Comparison of ENCODE assay signal across 14 cellular contexts in the genomic region with DNA sequence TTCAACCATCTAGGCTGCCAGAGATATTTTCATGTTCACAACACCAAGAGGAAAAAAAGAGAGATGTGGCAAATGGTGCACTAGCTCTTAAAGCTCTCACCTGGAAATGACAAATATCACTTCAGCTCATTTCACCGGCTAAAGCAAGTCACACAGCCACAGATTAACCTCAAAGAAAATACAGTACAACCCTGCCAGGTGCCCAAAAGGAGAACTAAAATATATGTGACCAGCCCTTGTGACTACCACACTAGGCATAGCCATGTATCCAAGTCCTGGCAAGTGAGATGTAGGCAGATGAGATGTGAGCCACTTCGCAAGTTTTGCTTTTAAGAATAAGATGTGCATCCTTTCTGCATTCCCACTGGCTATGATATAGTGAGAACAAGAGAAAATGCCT. TPM values are rescaled to one million over a fixed set of nuclear protein-coding genes. Genes with fewer than 3 reads are reported as not detected.
DNase-seq lines count a peak whose midpoint lies in the region; ATAC-seq and TF ChIP-seq lines count a peak whose summit lies in the region.
"Had no signal": no experiment of that assay in that cellular context is flagged by ENCODE, and none has a peak within 500 bp of the region (broad histone marks: within the 10 kb centered on the region; RNA-seq: fewer than 3 reads in every experiment).

No MANE protein-coding gene starts in this region.

- peaks cover 8% of the 10 kb centered on the region for H4K20me1 ChIP-seq in GM23338 (replicated peaks; ENCODE audit: insufficient read depth)

- H3K9me3 Mint-ChIP-seq in CD4-positive, CD25-positive, alpha-beta regulatory T cell = no peaks in the 10 kb centered on the region
- H3K9me3 Mint-ChIP-seq in GM23338 (no peaks in the 10 kb centered on the region), activated B cell treated with CpG ODN at 0.5 μM for 24 hours (no peaks in the 10 kb centered on the region)
- no peaks in the 10 kb centered on the region for H3K9me3 Mint-ChIP-seq in naive thymus-derived CD4-positive, alpha-beta T cell
- H3K9me3 Mint-ChIP-seq in activated CD4-positive, alpha-beta T cell treated with anti-CD3 and anti-CD28 coated beads for 36 hours (ENCODE audit: low read depth) = no peaks in the 10 kb centered on the region
- H3K9me3 Mint-ChIP-seq: CD4-positive, alpha-beta memory T cell had no signal

- no peaks in the 10 kb centered on the region for H3K4me1 ChIP-seq in CD4-positive, CD25-positive, alpha-beta regulatory T cell (ENCODE audit: control insufficient read depth, insufficient read depth, low read length, poor library complexity, severe bottlenecking)
- H3K4me1 ChIP-seq in GM23338 (ENCODE audit: insufficient read depth) = no peaks in the 10 kb centered on the region
- H3K4me1 ChIP-seq in naive thymus-derived CD4-positive, alpha-beta T cell (ENCODE audit: control insufficient read depth in 2 of 2, insufficient read depth in 2 of 2, low read length in 2 of 2) = peaks cover 0 to 3% of the 10 kb centered on the region in 2 donors

- H3K9me2 ChIP-seq in GM23338 (ENCODE audit: insufficient read depth) = no peaks in the 10 kb centered on the region

- TF ChIP-seq CTCF in GM23338 (conservative IDR thresholded peaks at IDR 0.05; ENCODE audit: low read depth in 2 of 2) = no peak
- no peak for TF ChIP-seq CTCF in activated B cell treated with CpG ODN at 0.5 μM for 24 hours (IDR thresholded peaks at IDR 0.05)

- intact Hi-C loops in activated B cell treated with CpG ODN at 0.5 μM for 24 hours (cut with micrococcal nuclease) = loop anchor here (2.0 kb wide), 1 partner anchor 14 kb away; no protein-coding TSS in a partner anchor
- intact Hi-C loops in naive thymus-derived CD4-positive, alpha-beta T cell (cut with micrococcal nuclease) = no loop called here
- intact Hi-C loops in activated CD4-positive, alpha-beta T cell treated with anti-CD3 and anti-CD28 coated beads for 36 hours (cut with DNase I, micrococcal nuclease) = no loop called here

- no peaks in the 10 kb centered on the region for H3K9me3 ChIP-seq in CD4-positive, CD25-positive, alpha-beta regulatory T cell (ENCODE audit: control insufficient read depth in 2 of 2, low read length in 2 of 2)
- H3K9me3 ChIP-seq in naive thymus-derived CD4-positive, alpha-beta T cell (ENCODE audit: control insufficient read depth in 2 of 3, low read length in 3 of 3) = no peaks in the 10 kb centered on the region

- H3K4me3 Mint-ChIP-seq in CD4-positive, CD25-positive, alpha-beta regulatory T cell = no peak overlapping the region
- no peak overlapping the region for H3K4me3 Mint-ChIP-seq in GM23338
- H3K4me3 Mint-ChIP-seq in activated B cell treated with CpG ODN at 0.5 μM for 24 hours = no peak overlapping the region
- H3K4me3 Mint-ChIP-seq in naive thymus-derived CD4-positive, alpha-beta T cell = no peak overlapping the region
- no peak overlapping the region for H3K4me3 Mint-ChIP-seq in activated CD4-positive, alpha-beta T cell treated with anti-CD3 and anti-CD28 coated beads for 36 hours
- H3K4me3 Mint-ChIP-seq: CD4-positive, alpha-beta memory T cell had no signal

- H3K4me2 ChIP-seq in GM23338 = no peak overlapping the region

- CTCF ChIA-PET in activated B cell treated with CpG ODN at 0.5 μM for 24 hours (lab: Charles Lee) = interaction anchor here (0.9 to 1.0 kb wide), 2 partner anchors 10 to 22 kb away, joined by 3 read pairs; no protein-coding TSS in a partner anchor
- CTCF ChIA-PET in naive thymus-derived CD4-positive, alpha-beta T cell (lab: Charles Lee) = interaction anchor here (1.0 kb wide), 1 partner anchor 89 kb away, joined by 3 read pairs; no protein-coding TSS in a partner anchor
- CTCF ChIA-PET in activated CD4-positive, alpha-beta T cell treated with anti-CD3 and anti-CD28 coated beads for 36 hours (lab: Charles Lee) = interaction anchor here (0.8 to 1.0 kb wide), 3 partner anchors 15 to 87 kb away, joined by 3 to 4 read pairs (median 4); no protein-coding TSS in a partner anchor

- no peaks in the 10 kb centered on the region for H3K36me3 ChIP-seq in CD4-positive, CD25-positive, alpha-beta regulatory T cell (ENCODE audit: control insufficient read depth, insufficient read depth, low read length)
- no peaks in the 10 kb centered on the region for H3K36me3 ChIP-seq in GM23338 (ENCODE audit: insufficient read depth)
- H3K36me3 ChIP-seq in naive thymus-derived CD4-positive, alpha-beta T cell (ENCODE audit: control insufficient read depth in 2 of 3, insufficient read depth in 3 of 3, low read length in 3 of 3) = no peaks in the 10 kb centered on the region

- H3K27me3 ChIP-seq in CD4-positive, CD25-positive, alpha-beta regulatory T cell (ENCODE audit: control insufficient read depth, insufficient read depth, low read length) = no peaks in the 10 kb centered on the region
- H3K27me3 ChIP-seq in GM23338 (ENCODE audit: insufficient read depth) = no peaks in the 10 kb centered on the region
- H3K27me3 ChIP-seq in naive thymus-derived CD4-positive, alpha-beta T cell (ENCODE audit: control insufficient read depth in 2 of 2, insufficient read depth in 2 of 2, low read length in 2 of 2) = no peaks in the 10 kb centered on the region

- H3F3A ChIP-seq in GM23338 (replicated peaks; ENCODE audit: low read depth) = no peaks in the 10 kb centered on the region

- no peak overlapping the region for H3K4me3 ChIP-seq in CD4-positive, CD25-positive, alpha-beta regulatory T cell (ENCODE audit: low read depth, low read length)
- no peak overlapping the region for H3K4me3 ChIP-seq in GM23338
- no peak overlapping the region for H3K4me3 ChIP-seq in naive thymus-derived CD4-positive, alpha-beta T cell (ENCODE audit: low read length)

- peaks cover 65% of the 10 kb centered on the region for H3K79me2 ChIP-seq in GM23338 (replicated peaks; ENCODE audit: insufficient read depth)

- POLR2A ChIA-PET in activated B cell treated with CpG ODN at 0.5 μM for 24 hours (lab: Charles Lee) = no interaction called here
- POLR2A ChIA-PET in naive thymus-derived CD4-positive, alpha-beta T cell (lab: Charles Lee) = interaction anchor here (0.9 to 1.2 kb wide), 3 partner anchors 38 to 642 kb away, joined by 3 read pairs; a partner anchor contains a TSS
- POLR2A ChIA-PET in activated CD4-positive, alpha-beta T cell treated with anti-CD3 and anti-CD28 coated beads for 36 hours (lab: Charles Lee) = interaction anchor here (0.6 kb wide), 1 partner anchor 24 kb away, joined by 5 read pairs; no protein-coding TSS in a partner anchor

- peak overlapping the region in 2 of 3 donors; percentile 24 to 79 for H3K27ac Mint-ChIP-seq in CD4-positive, CD25-positive, alpha-beta regulatory T cell
- H3K27ac Mint-ChIP-seq in GM23338 (peak overlapping the region; percentile 3; the same call in 1 of the 2 replicates), activated B cell treated with CpG ODN at 0.5 μM for 24 hours (peak overlapping the region; percentile 72)
- peak overlapping the region in 7 of 9 donors; percentile 4 to 76 (median 32) for H3K27ac Mint-ChIP-seq in naive thymus-derived CD4-positive, alpha-beta T cell
- no peak overlapping the region for H3K27ac Mint-ChIP-seq in activated CD4-positive, alpha-beta T cell treated with anti-CD3 and anti-CD28 coated beads for 36 hours

- no peak overlapping the region for H2AFZ ChIP-seq in GM23338

- no peaks in the 10 kb centered on the region for H3K27me3 Mint-ChIP-seq in CD4-positive, CD25-positive, alpha-beta regulatory T cell
- H3K27me3 Mint-ChIP-seq in GM23338 (ENCODE audit: insufficient read depth, low read depth, poor library complexity) (peaks cover 2% of the 10 kb centered on the region), activated B cell treated with CpG ODN at 0.5 μM for 24 hours (no peaks in the 10 kb centered on the region)
- no peaks in the 10 kb centered on the region for H3K27me3 Mint-ChIP-seq in naive thymus-derived CD4-positive, alpha-beta T cell
- H3K27me3 Mint-ChIP-seq in activated CD4-positive, alpha-beta T cell treated with anti-CD3 and anti-CD28 coated beads for 36 hours = no peaks in the 10 kb centered on the region
- H3K27me3 Mint-ChIP-seq: CD4-positive, alpha-beta memory T cell had no signal

- no peak for ATAC-seq in CD4-positive, CD25-positive, alpha-beta regulatory T cell (ENCODE audit: low read depth in 2 of 2)
- ATAC-seq in GM23338 (no peak), activated B cell treated with CpG ODN at 0.5 μM for 24 hours (ENCODE audit: low read depth) (peak; percentile 49), GM21360 (IDR thresholded peaks at IDR 0.05; ENCODE audit: unreplicated experiment) (no peak)
- ATAC-seq in naive thymus-derived CD4-positive, alpha-beta T cell = peak; percentile 22
- ATAC-seq in activated CD4-positive, alpha-beta T cell treated with anti-CD3 and anti-CD28 coated beads for 36 hours = no peak

- in situ Hi-C loops in G401 (cut with HindIII; ENCODE audit: low sequenced_read_pairs) = no loop called here

- H3K27ac ChIP-seq in CD4-positive, CD25-positive, alpha-beta regulatory T cell (ENCODE audit: insufficient read depth, low read length, poor library complexity, severe bottlenecking) = no peak overlapping the region
- H3K27ac ChIP-seq in GM23338 (ENCODE audit: low read depth) = no peak overlapping the region
- H3K27ac ChIP-seq in naive thymus-derived CD4-positive, alpha-beta T cell (ENCODE audit: low read depth, low read length) = no peak overlapping the region

- H3K4me1 Mint-ChIP-seq in CD4-positive, CD25-positive, alpha-beta regulatory T cell = peaks cover 25 to 46% (median 32%) of the 10 kb centered on the region in 4 donors
- H3K4me1 Mint-ChIP-seq in GM23338 (peaks cover 2% of the 10 kb centered on the region; the same call in 1 of the 3 replicates), activated B cell treated with CpG ODN at 0.5 μM for 24 hours (peaks cover 19% of the 10 kb centered on the region)
- peaks cover 21 to 56% (median 39%) of the 10 kb centered on the region in 7 donors for H3K4me1 Mint-ChIP-seq in naive thymus-derived CD4-positive, alpha-beta T cell
- H3K4me1 Mint-ChIP-seq in activated CD4-positive, alpha-beta T cell treated with anti-CD3 and anti-CD28 coated beads for 36 hours = peaks cover 31% of the 10 kb centered on the region

- no peak for DNase-seq in CD4-positive, CD25-positive, alpha-beta regulatory T cell
- no peak for DNase-seq in GM23338 (ENCODE audit: low spot score)
- no peak for DNase-seq in activated B cell treated with CpG ODN at 0.5 μM for 24 hours
- no peak for DNase-seq in naive thymus-derived CD4-positive, alpha-beta T cell
- DNase-seq in G401 (ENCODE audit: low spot score) = no peak
- no peak for DNase-seq in activated CD4-positive, alpha-beta T cell treated with anti-CD3 and anti-CD28 coated beads for 36 hours
- no peak for DNase-seq in NCI-H1105 (lab: John Stamatoyannopoulos, UW)
- DNase-seq: CD4-positive, alpha-beta memory T cell; KG1; NCI-H187 treated with DMSO at 0.1 percent for 48 hours; NCI-H2171 treated with DMSO at 0.1 percent for 48 hours; NCI-H774; SHP77 treated with DMSO at 0.1 percent for 48 hours had no signal

- peaks cover 8% of the 10 kb centered on the region for H3K36me3 Mint-ChIP-seq in CD4-positive, CD25-positive, alpha-beta regulatory T cell
- H3K36me3 Mint-ChIP-seq in GM23338 (ENCODE audit: low read depth) (no peaks in the 10 kb centered on the region), activated B cell treated with CpG ODN at 0.5 μM for 24 hours (ENCODE audit: low read depth) (peaks cover 8% of the 10 kb centered on the region)
- H3K36me3 Mint-ChIP-seq in naive thymus-derived CD4-positive, alpha-beta T cell = peaks cover 0 to 24% (median 12%) of the 10 kb centered on the region in 5 donors
- H3K36me3 Mint-ChIP-seq in activated CD4-positive, alpha-beta T cell treated with anti-CD3 and anti-CD28 coated beads for 36 hours (ENCODE audit: low read depth) = peaks cover 5% of the 10 kb centered on the region

RNA-seq across cellular contexts. Expression of a gene that starts 41.4 kb away (rescaled TPM):
- 55.6 TPM for total RNA-seq in CD4-positive, CD25-positive, alpha-beta regulatory T cell
- polyA plus RNA-seq in CD4-positive, CD25-positive, alpha-beta regulatory T cell = 10 to 100 TPM; 21.1 to 24.7 (median 23.3) TPM
- 58.0 and 65.0 TPM in 2 replicates for total RNA-seq in GM23338 (2014; rRNA removed; shearing (Covaris generic))
- polyA plus RNA-seq in GM23338 (2016; fragmentation: Nextera tagmentation; extraction: Ambion mirVana) = 31.4 and 32.0 TPM in 2 replicates
- 25.9 and 26.7 TPM in 2 replicates for total RNA-seq in activated B cell treated with CpG ODN at 0.5 μM for 24 hours
- 10 to 100 TPM; 31.9 to 85.7 (median 59.6) TPM for total RNA-seq in naive thymus-derived CD4-positive, alpha-beta T cell
- polyA plus RNA-seq in naive thymus-derived CD4-positive, alpha-beta T cell = 10 to 100 TPM; 28.2 to 28.5 TPM
- 85.2 and 122 TPM in 2 replicates for total RNA-seq in G401 (2014; rRNA removed; shearing (Covaris generic))
- total RNA-seq in activated CD4-positive, alpha-beta T cell treated with anti-CD3 and anti-CD28 coated beads for 36 hours = 10 to 100 TPM; 39.8 to 45.9 TPM

Comparison
In these comparisons a context has a peak if more than half of its experiments do, and no peak if none do; other contexts are left out.
1. ATAC-seq: peak in activated B cell treated with CpG ODN at 0.5 μM for 24 hours (single experiment) and naive thymus-derived CD4-positive, alpha-beta T cell (single experiment); none in CD4-positive, CD25-positive, alpha-beta regulatory T cell (0 of 2), GM23338 (single experiment), activated CD4-positive, alpha-beta T cell treated with anti-CD3 and anti-CD28 coated beads for 36 hours (single experiment) and GM21360 (single experiment).